ENCODE assay signal across 1 cellular context in the genomic region with DNA sequence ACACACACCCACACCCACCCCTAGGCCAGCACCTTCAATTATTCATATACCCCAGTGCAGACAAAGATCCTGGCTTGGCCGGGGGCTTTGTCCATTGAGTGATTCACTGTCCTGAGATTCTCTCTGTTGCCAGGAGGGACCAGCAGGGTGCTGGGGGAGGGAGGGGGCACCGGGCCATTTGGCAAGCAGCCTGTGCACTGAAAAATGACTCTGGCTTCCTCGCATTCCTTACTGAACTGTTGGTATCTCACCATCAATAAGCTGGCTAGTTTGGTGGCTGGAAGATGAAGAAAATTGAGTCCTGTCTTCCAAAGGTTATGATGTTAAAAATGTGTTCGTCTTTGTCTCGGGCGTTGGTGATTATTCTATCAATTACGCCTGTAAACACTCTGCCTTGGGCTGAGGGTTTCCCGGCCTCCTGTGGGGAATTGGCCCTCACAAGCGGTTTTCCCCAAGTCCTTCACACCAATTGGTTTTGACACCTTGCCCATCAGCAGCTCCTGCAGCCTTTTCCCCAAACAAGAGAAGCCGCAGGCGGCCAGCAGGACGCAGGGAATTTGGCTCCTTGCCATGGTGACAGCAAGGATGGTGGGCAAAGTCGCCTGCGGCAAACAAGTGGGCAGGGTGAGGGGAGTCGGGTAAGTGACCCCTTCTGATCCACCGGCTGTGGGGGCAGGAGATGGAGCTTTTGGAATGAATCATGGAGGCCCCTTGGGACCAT.
TF ChIP-seq lines count a peak whose summit lies in the region.

No MANE protein-coding gene starts in this region.

TF ChIP-seq in HEK293, 187 proteins besides CTCF, POLR2A, EP300 and RAD21 (continued from another document and continues in another):
- TF ChIP-seq, protein P1, sequence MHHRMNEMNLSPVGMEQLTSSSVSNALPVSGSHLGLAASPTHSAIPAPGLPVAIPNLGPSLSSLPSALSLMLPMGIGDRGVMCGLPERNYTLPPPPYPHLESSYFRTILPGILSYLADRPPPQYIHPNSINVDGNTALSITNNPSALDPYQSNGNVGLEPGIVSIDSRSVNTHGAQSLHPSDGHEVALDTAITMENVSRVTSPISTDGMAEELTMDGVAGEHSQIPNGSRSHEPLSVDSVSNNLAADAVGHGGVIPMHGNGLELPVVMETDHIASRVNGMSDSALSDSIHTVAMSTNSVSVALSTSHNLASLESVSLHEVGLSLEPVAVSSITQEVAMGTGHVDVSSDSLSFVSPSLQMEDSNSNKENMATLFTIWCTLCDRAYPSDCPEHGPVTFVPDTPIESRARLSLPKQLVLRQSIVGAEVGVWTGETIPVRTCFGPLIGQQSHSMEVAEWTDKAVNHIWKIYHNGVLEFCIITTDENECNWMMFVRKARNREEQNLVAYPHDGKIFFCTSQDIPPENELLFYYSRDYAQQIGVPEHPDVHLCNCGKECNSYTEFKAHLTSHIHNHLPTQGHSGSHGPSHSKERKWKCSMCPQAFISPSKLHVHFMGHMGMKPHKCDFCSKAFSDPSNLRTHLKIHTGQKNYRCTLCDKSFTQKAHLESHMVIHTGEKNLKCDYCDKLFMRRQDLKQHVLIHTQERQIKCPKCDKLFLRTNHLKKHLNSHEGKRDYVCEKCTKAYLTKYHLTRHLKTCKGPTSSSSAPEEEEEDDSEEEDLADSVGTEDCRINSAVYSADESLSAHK (tag by site-specific recombination; IDR thresholded peaks at IDR 0.05) = peak; percentile 11; the same call in 1 of the 2 replicates
- TF ChIP-seq, protein P2, sequence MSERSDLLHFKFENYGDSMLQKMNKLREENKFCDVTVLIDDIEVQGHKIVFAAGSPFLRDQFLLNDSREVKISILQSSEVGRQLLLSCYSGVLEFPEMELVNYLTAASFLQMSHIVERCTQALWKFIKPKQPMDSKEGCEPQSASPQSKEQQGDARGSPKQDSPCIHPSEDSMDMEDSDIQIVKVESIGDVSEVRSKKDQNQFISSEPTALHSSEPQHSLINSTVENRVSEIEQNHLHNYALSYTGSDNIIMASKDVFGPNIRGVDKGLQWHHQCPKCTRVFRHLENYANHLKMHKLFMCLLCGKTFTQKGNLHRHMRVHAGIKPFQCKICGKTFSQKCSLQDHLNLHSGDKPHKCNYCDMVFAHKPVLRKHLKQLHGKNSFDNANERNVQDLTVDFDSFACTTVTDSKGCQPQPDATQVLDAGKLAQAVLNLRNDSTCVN (tag by site-specific recombination; optimal IDR thresholded peaks at IDR 0.05) = no peak
- 0 out of 2 replicates have a peak, but pooled peaks have one; percentile 9 for TF ChIP-seq ZNF558 (tag by site-specific recombination; IDR thresholded peaks at IDR 0.05)
- no peak for TF ChIP-seq ZNF555 (tag by site-specific recombination; conservative IDR thresholded peaks at IDR 0.05)
- no peak for TF ChIP-seq ZNF24 (tag by site-specific recombination; IDR thresholded peaks at IDR 0.05)
- 0 out of 2 replicates have a peak, but pooled peaks have one; percentile 56 for TF ChIP-seq KLF9 (tag by site-specific recombination; IDR thresholded peaks at IDR 0.05; ENCODE audit: low read depth)
- TF ChIP-seq ZNF830 (tag by site-specific recombination; IDR thresholded peaks at IDR 0.05; ENCODE audit: low read depth) = no peak
- TF ChIP-seq ZNF112 (tag by site-specific recombination; IDR thresholded peaks at IDR 0.05) = no peak
- TF ChIP-seq, protein P3, sequence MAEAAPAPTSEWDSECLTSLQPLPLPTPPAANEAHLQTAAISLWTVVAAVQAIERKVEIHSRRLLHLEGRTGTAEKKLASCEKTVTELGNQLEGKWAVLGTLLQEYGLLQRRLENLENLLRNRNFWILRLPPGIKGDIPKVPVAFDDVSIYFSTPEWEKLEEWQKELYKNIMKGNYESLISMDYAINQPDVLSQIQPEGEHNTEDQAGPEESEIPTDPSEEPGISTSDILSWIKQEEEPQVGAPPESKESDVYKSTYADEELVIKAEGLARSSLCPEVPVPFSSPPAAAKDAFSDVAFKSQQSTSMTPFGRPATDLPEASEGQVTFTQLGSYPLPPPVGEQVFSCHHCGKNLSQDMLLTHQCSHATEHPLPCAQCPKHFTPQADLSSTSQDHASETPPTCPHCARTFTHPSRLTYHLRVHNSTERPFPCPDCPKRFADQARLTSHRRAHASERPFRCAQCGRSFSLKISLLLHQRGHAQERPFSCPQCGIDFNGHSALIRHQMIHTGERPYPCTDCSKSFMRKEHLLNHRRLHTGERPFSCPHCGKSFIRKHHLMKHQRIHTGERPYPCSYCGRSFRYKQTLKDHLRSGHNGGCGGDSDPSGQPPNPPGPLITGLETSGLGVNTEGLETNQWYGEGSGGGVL (tag by site-specific recombination; IDR thresholded peaks at IDR 0.05) = peak; percentile 89
- no peak for TF ChIP-seq ZNF10 (tag by site-specific recombination; IDR thresholded peaks at IDR 0.05)
- TF ChIP-seq ZNF114 (tag by site-specific recombination; IDR thresholded peaks at IDR 0.05) = no peak
- no peak for TF ChIP-seq ZNF311 (tag by site-specific recombination; IDR thresholded peaks at IDR 0.05; ENCODE audit: borderline replicate concordance)
- peak; percentile 89 for TF ChIP-seq OSR2 (tag by site-specific recombination; IDR thresholded peaks at IDR 0.05)
- TF ChIP-seq ZNF629 (tag by site-specific recombination; IDR thresholded peaks at IDR 0.05) = 0 out of 2 replicates have a peak, but pooled peaks have one; percentile 30
- no peak for TF ChIP-seq ZNF585B (tag by site-specific recombination; IDR thresholded peaks at IDR 0.05)
- no peak for TF ChIP-seq ZNF223 (tag by site-specific recombination; IDR thresholded peaks at IDR 0.05)
- TF ChIP-seq GLIS2 (tag by site-specific recombination; IDR thresholded peaks at IDR 0.05) = peak; percentile 13
- no peak for TF ChIP-seq ZFP3 (tag by site-specific recombination; IDR thresholded peaks at IDR 0.05; ENCODE audit: low read depth)
- TF ChIP-seq, protein P4, sequence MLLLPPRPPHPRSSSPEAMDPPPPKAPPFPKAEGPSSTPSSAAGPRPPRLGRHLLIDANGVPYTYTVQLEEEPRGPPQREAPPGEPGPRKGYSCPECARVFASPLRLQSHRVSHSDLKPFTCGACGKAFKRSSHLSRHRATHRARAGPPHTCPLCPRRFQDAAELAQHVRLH (tag by site-specific recombination; IDR thresholded peaks at IDR 0.05) = no peak
- TF ChIP-seq ZNF701 (tag by site-specific recombination; IDR thresholded peaks at IDR 0.05) = no peak
- TF ChIP-seq ZBTB48 (tag by site-specific recombination; IDR thresholded peaks at IDR 0.05) = no peak
- TF ChIP-seq, protein P5, sequence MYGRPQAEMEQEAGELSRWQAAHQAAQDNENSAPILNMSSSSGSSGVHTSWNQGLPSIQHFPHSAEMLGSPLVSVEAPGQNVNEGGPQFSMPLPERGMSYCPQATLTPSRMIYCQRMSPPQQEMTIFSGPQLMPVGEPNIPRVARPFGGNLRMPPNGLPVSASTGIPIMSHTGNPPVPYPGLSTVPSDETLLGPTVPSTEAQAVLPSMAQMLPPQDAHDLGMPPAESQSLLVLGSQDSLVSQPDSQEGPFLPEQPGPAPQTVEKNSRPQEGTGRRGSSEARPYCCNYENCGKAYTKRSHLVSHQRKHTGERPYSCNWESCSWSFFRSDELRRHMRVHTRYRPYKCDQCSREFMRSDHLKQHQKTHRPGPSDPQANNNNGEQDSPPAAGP (tag by site-specific recombination; IDR thresholded peaks at IDR 0.05) = 0 out of 2 replicates have a peak, but pooled peaks have one; percentile 23
- peak; percentile 81 for TF ChIP-seq ZBTB8A (tag by site-specific recombination; IDR thresholded peaks at IDR 0.05)
- no peak for TF ChIP-seq SETDB1 (IDR thresholded peaks at IDR 0.05; ENCODE audit: insufficient read length, low read length)
- no peak for TF ChIP-seq ZNF501 (tag by site-specific recombination; IDR thresholded peaks at IDR 0.05)
- TF ChIP-seq, protein P6, sequence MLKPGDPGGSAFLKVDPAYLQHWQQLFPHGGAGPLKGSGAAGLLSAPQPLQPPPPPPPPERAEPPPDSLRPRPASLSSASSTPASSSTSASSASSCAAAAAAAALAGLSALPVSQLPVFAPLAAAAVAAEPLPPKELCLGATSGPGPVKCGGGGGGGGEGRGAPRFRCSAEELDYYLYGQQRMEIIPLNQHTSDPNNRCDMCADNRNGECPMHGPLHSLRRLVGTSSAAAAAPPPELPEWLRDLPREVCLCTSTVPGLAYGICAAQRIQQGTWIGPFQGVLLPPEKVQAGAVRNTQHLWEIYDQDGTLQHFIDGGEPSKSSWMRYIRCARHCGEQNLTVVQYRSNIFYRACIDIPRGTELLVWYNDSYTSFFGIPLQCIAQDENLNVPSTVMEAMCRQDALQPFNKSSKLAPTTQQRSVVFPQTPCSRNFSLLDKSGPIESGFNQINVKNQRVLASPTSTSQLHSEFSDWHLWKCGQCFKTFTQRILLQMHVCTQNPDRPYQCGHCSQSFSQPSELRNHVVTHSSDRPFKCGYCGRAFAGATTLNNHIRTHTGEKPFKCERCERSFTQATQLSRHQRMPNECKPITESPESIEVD (tag by site-specific recombination; IDR thresholded peaks at IDR 0.05) = peak; percentile 42; the same call in 1 of the 2 replicates
- TF ChIP-seq, protein P7, sequence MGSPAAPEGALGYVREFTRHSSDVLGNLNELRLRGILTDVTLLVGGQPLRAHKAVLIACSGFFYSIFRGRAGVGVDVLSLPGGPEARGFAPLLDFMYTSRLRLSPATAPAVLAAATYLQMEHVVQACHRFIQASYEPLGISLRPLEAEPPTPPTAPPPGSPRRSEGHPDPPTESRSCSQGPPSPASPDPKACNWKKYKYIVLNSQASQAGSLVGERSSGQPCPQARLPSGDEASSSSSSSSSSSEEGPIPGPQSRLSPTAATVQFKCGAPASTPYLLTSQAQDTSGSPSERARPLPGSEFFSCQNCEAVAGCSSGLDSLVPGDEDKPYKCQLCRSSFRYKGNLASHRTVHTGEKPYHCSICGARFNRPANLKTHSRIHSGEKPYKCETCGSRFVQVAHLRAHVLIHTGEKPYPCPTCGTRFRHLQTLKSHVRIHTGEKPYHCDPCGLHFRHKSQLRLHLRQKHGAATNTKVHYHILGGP (tag by site-specific recombination; IDR thresholded peaks at IDR 0.05) = no peak
- no peak for TF ChIP-seq SCRT1 (tag by site-specific recombination; IDR thresholded peaks at IDR 0.05; ENCODE audit: borderline replicate concordance)
- TF ChIP-seq, protein P8, sequence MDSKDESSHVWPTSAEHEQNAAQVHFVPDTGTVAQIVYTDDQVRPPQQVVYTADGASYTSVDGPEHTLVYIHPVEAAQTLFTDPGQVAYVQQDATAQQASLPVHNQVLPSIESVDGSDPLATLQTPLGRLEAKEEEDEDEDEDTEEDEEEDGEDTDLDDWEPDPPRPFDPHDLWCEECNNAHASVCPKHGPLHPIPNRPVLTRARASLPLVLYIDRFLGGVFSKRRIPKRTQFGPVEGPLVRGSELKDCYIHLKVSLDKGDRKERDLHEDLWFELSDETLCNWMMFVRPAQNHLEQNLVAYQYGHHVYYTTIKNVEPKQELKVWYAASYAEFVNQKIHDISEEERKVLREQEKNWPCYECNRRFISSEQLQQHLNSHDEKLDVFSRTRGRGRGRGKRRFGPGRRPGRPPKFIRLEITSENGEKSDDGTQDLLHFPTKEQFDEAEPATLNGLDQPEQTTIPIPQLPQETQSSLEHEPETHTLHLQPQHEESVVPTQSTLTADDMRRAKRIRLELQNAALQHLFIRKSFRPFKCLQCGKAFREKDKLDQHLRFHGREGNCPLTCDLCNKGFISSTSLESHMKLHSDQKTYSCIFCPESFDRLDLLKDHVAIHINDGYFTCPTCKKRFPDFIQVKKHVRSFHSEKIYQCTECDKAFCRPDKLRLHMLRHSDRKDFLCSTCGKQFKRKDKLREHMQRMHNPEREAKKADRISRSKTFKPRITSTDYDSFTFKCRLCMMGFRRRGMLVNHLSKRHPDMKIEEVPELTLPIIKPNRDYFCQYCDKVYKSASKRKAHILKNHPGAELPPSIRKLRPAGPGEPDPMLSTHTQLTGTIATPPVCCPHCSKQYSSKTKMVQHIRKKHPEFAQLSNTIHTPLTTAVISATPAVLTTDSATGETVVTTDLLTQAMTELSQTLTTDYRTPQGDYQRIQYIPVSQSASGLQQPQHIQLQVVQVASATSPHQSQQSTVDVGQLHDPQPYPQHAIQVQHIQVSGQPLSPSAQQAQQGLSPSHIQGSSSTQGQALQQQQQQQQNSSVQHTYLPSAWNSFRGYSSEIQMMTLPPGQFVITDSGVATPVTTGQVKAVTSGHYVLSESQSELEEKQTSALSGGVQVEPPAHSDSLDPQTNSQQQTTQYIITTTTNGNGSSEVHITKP (tag by site-specific recombination; IDR thresholded peaks at IDR 0.05) = peak; percentile 32
- no peak for TF ChIP-seq WT1 (tag by site-specific recombination; IDR thresholded peaks at IDR 0.05)
- 0 out of 2 replicates have a peak, but pooled peaks have one; percentile 53 for TF ChIP-seq ZEB2 (tag by site-specific recombination; IDR thresholded peaks at IDR 0.05)
- TF ChIP-seq ZNF548 (tag by site-specific recombination; IDR thresholded peaks at IDR 0.05) = no peak
- no peak for TF ChIP-seq ZNF48 (tag by site-specific recombination; IDR thresholded peaks at IDR 0.05)
- no peak for TF ChIP-seq ZNF623 (tag by site-specific recombination; IDR thresholded peaks at IDR 0.05)
- TF ChIP-seq, protein P9, sequence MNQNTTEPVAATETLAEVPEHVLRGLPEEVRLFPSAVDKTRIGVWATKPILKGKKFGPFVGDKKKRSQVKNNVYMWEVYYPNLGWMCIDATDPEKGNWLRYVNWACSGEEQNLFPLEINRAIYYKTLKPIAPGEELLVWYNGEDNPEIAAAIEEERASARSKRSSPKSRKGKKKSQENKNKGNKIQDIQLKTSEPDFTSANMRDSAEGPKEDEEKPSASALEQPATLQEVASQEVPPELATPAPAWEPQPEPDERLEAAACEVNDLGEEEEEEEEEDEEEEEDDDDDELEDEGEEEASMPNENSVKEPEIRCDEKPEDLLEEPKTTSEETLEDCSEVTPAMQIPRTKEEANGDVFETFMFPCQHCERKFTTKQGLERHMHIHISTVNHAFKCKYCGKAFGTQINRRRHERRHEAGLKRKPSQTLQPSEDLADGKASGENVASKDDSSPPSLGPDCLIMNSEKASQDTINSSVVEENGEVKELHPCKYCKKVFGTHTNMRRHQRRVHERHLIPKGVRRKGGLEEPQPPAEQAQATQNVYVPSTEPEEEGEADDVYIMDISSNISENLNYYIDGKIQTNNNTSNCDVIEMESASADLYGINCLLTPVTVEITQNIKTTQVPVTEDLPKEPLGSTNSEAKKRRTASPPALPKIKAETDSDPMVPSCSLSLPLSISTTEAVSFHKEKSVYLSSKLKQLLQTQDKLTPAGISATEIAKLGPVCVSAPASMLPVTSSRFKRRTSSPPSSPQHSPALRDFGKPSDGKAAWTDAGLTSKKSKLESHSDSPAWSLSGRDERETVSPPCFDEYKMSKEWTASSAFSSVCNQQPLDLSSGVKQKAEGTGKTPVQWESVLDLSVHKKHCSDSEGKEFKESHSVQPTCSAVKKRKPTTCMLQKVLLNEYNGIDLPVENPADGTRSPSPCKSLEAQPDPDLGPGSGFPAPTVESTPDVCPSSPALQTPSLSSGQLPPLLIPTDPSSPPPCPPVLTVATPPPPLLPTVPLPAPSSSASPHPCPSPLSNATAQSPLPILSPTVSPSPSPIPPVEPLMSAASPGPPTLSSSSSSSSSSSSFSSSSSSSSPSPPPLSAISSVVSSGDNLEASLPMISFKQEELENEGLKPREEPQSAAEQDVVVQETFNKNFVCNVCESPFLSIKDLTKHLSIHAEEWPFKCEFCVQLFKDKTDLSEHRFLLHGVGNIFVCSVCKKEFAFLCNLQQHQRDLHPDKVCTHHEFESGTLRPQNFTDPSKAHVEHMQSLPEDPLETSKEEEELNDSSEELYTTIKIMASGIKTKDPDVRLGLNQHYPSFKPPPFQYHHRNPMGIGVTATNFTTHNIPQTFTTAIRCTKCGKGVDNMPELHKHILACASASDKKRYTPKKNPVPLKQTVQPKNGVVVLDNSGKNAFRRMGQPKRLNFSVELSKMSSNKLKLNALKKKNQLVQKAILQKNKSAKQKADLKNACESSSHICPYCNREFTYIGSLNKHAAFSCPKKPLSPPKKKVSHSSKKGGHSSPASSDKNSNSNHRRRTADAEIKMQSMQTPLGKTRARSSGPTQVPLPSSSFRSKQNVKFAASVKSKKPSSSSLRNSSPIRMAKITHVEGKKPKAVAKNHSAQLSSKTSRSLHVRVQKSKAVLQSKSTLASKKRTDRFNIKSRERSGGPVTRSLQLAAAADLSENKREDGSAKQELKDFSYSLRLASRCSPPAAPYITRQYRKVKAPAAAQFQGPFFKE (tag by site-specific recombination; IDR thresholded peaks at IDR 0.05; ENCODE audit: borderline replicate concordance) = no peak
